ENCODE assay signal across 17 cellular contexts in genomic region chr7:41691286-41691966, GRCh38. TPM values are rescaled to one million over a fixed set of nuclear protein-coding genes. Genes with fewer than 3 reads are reported as not detected.
"Had no signal": no experiment of that assay in that cellular context is flagged by ENCODE, and none has a peak within 500 bp of the region (broad histone marks: within the 10 kb centered on the region; RNA-seq: fewer than 3 reads in every experiment).

No MANE protein-coding gene starts in this region.

- H3K4me1 Mint-ChIP-seq: activated CD4-positive, alpha-beta T cell treated with anti-CD3 and anti-CD28 coated beads for 36 hours; activated naive CD8-positive, alpha-beta T cell treated with anti-CD3 and anti-CD28 coated beads for 36 hours; naive thymus-derived CD4-positive, alpha-beta T cell had no signal

- H3K9me3 Mint-ChIP-seq: activated naive CD8-positive, alpha-beta T cell treated with anti-CD3 and anti-CD28 coated beads for 36 hours; activated T-helper 1 cell treated with anti-CD3 and anti-CD28 coated beads, Interleukin-12 subunit alpha, Interleukin-12 subunit beta, Interleukin-2, Interleukin-4 antibody, amounts not matched to agents 30 ng/mL and 10 ng/mL and 1 ng/mL, durations not matched to agents 14 hours and 24 hours and 36 hours; T-helper 2 cell treated with Interferon-gamma antibody and Interleukin-4, amounts not matched to agents 5 μg/mL and 100 μg/mL, for 36 hours; WTC11 had no signal

- H3K27ac Mint-ChIP-seq: activated CD4-positive, alpha-beta T cell treated with anti-CD3 and anti-CD28 coated beads for 36 hours; activated naive CD8-positive, alpha-beta T cell treated with anti-CD3 and anti-CD28 coated beads for 36 hours; activated T-helper 1 cell treated with anti-CD3 and anti-CD28 coated beads, Interleukin-12 subunit alpha, Interleukin-12 subunit beta, Interleukin-2, Interleukin-4 antibody, amounts not matched to agents 30 ng/mL and 10 ng/mL and 1 ng/mL, durations not matched to agents 14 hours and 24 hours and 36 hours; naive thymus-derived CD4-positive, alpha-beta T cell; T-helper 2 cell treated with Interferon-gamma antibody and Interleukin-4, amounts not matched to agents 5 μg/mL and 100 μg/mL, for 36 hours; WTC11 had no signal

- H3K9me3 ChIP-seq: body of pancreas, esophagus muscularis mucosa, transverse colon had no signal

- DNase-seq: activated CD4-positive, alpha-beta T cell treated with anti-CD3 and anti-CD28 coated beads for 36 hours; activated CD4-positive, alpha-beta T cell treated with anti-CD3 and anti-CD28 coated beads, Interleukin-2, amount 50 U/mL, for 48 hours; activated naive CD8-positive, alpha-beta T cell treated with anti-CD3 and anti-CD28 coated beads for 36 hours; body of pancreas; cortex of kidney; mesenchymal stem cell; naive thymus-derived CD4-positive, alpha-beta T cell; posterior cingulate gyrus; retina; stimulated activated CD4-positive, alpha-beta T cell treated with anti-CD3 and anti-CD28 coated beads, Interleukin-2, amount 100 ng/mL, for 24 hours; stimulated activated naive CD4-positive, alpha-beta T cell treated with Interleukin-2 at 50 U/mL for 16 hours; substantia nigra; transverse colon had no signal

- H3K36me3 ChIP-seq: transverse colon had no signal

- H3K27ac ChIP-seq: body of pancreas, transverse colon had no signal

- H3K36me3 Mint-ChIP-seq: activated naive CD8-positive, alpha-beta T cell treated with anti-CD3 and anti-CD28 coated beads for 36 hours; naive thymus-derived CD4-positive, alpha-beta T cell; WTC11 had no signal

- H3K4me3 ChIP-seq: body of pancreas, esophagus muscularis mucosa, transverse colon had no signal

- H3K27me3 ChIP-seq: body of pancreas, esophagus muscularis mucosa had no signal

- H3K4me3 Mint-ChIP-seq: activated CD4-positive, alpha-beta T cell treated with anti-CD3 and anti-CD28 coated beads for 36 hours; activated naive CD8-positive, alpha-beta T cell treated with anti-CD3 and anti-CD28 coated beads for 36 hours; activated T-helper 1 cell treated with anti-CD3 and anti-CD28 coated beads, Interleukin-12 subunit alpha, Interleukin-12 subunit beta, Interleukin-2, Interleukin-4 antibody, amounts not matched to agents 30 ng/mL and 10 ng/mL and 1 ng/mL, durations not matched to agents 14 hours and 24 hours and 36 hours; naive thymus-derived CD4-positive, alpha-beta T cell; T-helper 2 cell treated with Interferon-gamma antibody and Interleukin-4, amounts not matched to agents 5 μg/mL and 100 μg/mL, for 36 hours; WTC11 had no signal

- ATAC-seq: activated CD4-positive, alpha-beta T cell treated with anti-CD3 and anti-CD28 coated beads for 36 hours; body of pancreas; naive thymus-derived CD4-positive, alpha-beta T cell; WTC11 had no signal

RNA-seq across cellular contexts. Expression of gene INHBA, which starts 11.5 kb away (rescaled TPM):
- total RNA-seq: activated CD4-positive, alpha-beta T cell treated with anti-CD3 and anti-CD28 coated beads for 36 hours; activated naive CD8-positive, alpha-beta T cell treated with anti-CD3 and anti-CD28 coated beads for 36 hours had no signal
- polyA plus RNA-seq: naive thymus-derived CD4-positive, alpha-beta T cell had no signal
